Comparison of ENCODE assay signal across 1 cellular context in the genomic region with DNA sequence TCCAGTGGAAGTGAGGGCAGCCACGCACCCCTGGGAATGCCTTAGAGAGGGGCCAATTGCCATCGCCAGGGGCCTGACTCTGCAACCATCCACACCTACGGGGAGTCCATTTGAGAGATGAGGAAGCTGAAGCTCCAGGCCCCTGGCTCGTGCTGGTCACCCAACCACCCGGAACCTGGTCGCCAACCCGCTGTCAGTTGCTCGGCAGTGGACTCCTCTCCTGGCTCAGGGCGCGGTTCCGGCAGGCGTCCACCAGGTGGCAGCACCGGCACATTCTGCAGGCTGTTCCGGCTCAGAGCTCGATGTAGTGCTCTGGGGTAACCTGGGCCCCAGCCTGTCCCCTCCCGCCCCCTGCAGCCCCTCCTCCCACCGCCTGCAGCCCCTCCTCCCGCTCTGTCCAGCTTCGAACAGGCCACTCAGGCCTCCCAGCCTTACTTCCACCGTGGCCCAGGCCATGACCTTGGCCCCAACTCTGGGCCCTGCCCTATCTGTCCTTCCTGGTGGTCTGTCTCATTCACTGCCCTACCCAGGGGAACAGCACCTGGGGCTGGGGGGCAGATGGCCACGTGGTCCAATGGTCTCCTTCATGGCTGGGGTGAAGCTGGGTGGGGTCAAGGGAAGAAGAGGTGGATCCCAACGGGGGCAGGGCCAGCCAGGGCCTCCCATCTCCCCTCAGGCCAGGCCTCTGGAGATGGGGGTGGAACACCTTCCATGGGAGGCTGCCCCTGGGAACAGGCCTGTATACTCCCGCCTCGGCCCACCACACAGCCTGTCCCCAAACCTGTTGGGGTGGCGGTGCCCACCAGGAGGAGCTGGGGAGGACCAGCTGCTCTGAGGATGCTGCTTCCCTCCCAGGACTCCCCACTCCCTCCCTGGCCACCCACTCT.
TF ChIP-seq lines count a peak whose summit lies in the region.

No MANE protein-coding gene starts in this region.

TF ChIP-seq in K562, 482 proteins besides CTCF, POLR2A, EP300 and RAD21 (continued from another document and continues in another):
- TF ChIP-seq, protein P1, sequence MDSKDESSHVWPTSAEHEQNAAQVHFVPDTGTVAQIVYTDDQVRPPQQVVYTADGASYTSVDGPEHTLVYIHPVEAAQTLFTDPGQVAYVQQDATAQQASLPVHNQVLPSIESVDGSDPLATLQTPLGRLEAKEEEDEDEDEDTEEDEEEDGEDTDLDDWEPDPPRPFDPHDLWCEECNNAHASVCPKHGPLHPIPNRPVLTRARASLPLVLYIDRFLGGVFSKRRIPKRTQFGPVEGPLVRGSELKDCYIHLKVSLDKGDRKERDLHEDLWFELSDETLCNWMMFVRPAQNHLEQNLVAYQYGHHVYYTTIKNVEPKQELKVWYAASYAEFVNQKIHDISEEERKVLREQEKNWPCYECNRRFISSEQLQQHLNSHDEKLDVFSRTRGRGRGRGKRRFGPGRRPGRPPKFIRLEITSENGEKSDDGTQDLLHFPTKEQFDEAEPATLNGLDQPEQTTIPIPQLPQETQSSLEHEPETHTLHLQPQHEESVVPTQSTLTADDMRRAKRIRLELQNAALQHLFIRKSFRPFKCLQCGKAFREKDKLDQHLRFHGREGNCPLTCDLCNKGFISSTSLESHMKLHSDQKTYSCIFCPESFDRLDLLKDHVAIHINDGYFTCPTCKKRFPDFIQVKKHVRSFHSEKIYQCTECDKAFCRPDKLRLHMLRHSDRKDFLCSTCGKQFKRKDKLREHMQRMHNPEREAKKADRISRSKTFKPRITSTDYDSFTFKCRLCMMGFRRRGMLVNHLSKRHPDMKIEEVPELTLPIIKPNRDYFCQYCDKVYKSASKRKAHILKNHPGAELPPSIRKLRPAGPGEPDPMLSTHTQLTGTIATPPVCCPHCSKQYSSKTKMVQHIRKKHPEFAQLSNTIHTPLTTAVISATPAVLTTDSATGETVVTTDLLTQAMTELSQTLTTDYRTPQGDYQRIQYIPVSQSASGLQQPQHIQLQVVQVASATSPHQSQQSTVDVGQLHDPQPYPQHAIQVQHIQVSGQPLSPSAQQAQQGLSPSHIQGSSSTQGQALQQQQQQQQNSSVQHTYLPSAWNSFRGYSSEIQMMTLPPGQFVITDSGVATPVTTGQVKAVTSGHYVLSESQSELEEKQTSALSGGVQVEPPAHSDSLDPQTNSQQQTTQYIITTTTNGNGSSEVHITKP (IDR thresholded peaks at IDR 0.05; ENCODE audit: partially characterized antibody), result peak; percentile 26
- TF ChIP-seq RBFOX2 (IDR thresholded peaks at IDR 0.05; ENCODE audit: low read depth, low read length), result peak; percentile 4; the same call in 1 of the 2 replicates
- no peak for TF ChIP-seq ZNF785 (CRISPR knock-in tag; IDR thresholded peaks at IDR 0.05)
- TF ChIP-seq ZFPM2 (CRISPR knock-in tag; IDR thresholded peaks at IDR 0.05), result no peak
- TF ChIP-seq TRIM24 (IDR thresholded peaks at IDR 0.05), result no peak
- TF ChIP-seq, protein P2, sequence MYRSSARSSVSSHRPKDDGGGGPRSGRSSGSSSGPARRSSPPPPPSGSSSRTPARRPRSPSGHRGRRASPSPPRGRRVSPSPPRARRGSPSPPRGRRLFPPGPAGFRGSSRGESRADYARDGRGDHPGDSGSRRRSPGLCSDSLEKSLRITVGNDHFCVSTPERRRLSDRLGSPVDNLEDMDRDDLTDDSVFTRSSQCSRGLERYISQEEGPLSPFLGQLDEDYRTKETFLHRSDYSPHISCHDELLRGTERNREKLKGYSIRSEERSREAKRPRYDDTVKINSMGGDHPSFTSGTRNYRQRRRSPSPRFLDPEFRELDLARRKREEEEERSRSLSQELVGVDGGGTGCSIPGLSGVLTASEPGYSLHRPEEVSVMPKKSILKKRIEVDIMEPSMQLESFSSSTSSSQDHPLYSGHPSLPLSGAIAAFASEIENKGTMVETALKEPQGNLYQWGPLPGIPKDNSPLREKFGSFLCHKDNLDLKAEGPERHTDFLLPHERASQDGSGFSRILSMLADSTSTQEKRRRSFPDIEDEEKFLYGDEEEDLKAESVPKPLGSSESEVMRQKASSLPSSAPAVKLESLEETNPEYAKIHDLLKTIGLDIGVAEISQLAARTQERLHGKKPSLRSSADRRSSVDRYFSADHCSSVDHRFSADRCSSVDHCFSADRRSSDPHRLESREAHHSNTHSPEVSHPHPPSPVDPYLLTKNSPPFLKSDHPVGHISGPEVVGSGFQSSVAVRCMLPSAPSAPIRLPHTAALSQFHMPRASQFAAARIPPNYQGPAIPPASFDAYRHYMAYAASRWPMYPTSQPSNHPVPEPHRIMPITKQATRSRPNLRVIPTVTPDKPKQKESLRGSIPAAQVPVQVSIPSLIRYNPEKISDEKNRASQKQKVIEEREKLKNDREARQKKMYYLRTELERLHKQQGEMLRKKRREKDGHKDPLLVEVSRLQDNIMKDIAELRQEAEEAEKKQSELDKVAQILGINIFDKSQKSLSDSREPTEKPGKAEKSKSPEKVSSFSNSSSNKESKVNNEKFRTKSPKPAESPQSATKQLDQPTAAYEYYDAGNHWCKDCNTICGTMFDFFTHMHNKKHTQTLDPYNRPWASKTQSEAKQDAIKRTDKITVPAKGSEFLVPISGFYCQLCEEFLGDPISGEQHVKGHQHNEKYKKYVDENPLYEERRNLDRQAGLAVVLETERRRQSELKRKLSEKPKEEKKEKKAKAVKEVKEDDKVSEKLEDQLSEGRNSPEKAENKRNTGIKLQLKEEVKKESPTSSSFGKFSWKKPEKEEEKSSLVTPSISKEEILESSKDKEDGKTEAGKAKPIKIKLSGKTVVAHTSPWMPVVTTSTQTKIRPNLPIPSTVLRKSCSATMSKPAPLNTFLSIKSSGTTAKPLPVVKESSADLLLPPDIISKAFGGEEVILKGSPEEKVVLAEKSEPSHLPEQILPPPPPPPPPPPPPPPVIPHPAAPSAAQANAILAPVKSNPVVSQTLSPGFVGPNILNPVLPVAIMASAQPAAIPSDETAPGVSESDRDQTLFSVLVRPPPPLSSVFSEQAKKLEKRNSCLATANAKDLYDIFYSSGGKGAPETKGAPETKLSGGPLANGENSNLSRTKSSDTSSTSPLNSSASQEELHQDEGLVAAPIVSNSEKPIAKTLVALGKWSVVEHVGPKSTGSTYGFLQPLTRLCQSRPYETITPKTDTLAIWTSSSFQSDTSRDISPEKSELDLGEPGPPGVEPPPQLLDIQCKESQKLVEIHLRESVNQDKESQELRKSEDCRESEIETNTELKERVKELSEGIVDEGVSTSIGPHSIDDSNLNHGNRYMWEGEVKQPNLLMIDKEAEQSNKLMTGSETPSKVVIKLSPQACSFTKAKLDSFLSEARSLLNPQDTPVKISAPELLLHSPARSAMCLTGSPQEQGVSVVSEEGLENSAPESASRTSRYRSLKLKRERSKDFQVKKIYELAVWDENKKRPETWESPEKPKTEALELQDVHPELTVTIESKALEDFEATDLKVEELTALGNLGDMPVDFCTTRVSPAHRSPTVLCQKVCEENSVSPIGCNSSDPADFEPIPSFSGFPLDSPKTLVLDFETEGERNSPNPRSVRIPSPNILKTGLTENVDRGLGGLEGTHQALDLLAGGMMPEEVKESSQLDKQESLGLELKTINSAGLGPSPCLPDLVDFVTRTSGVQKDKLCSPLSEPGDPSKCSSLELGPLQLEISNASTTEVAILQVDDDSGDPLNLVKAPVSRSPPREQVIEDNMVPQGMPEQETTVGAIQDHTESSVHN (IDR thresholded peaks at IDR 0.05; ENCODE audit: borderline replicate concordance in 1 of 2, low read depth in 1 of 2), result no peak
- peak; percentile 46; the same call in 1 of the 2 replicates for TF ChIP-seq MYNN (IDR thresholded peaks at IDR 0.05)
- no peak for TF ChIP-seq MYNN (CRISPR knock-in tag; IDR thresholded peaks at IDR 0.05)
- TF ChIP-seq SUPT5H (IDR thresholded peaks at IDR 0.05), result peak; percentile 61
- TF ChIP-seq SMC3 (conservative IDR thresholded peaks at IDR 0.05; ENCODE audit: insufficient read depth, low read depth, low read length), result peak; percentile 74
- TF ChIP-seq ZZZ3 (IDR thresholded peaks at IDR 0.05), result no peak
- TF ChIP-seq RBM14 (IDR thresholded peaks at IDR 0.05; ENCODE audit: borderline replicate concordance, insufficient read depth, low read depth, low read length), result no peak
- TF ChIP-seq ZEB2 (IDR thresholded peaks at IDR 0.05), result no peak
- TF ChIP-seq ZFX (CRISPR knock-in tag; IDR thresholded peaks at IDR 0.05), result peak; percentile 31; the same call in 1 of the 2 replicates
- TF ChIP-seq NFE2L1 (tag; IDR thresholded peaks at IDR 0.05; ENCODE audit: borderline replicate concordance, low read depth), result no peak
- no peak for TF ChIP-seq CTBP1 (IDR thresholded peaks at IDR 0.05; ENCODE audit: borderline replicate concordance)
- TF ChIP-seq NRF1 (conservative IDR thresholded peaks at IDR 0.05 in 1 of 2, IDR thresholded peaks at IDR 0.05 in 1 of 2), result no peak
- TF ChIP-seq GATAD2B (IDR thresholded peaks at IDR 0.05; ENCODE audit: borderline replicate concordance), result no peak
- TF ChIP-seq BHLHE40 (IDR thresholded peaks at IDR 0.05; ENCODE audit: low read length), result peak; percentile 33; the same call in 1 of the 2 replicates
- TF ChIP-seq SMAD2 (IDR thresholded peaks at IDR 0.05; ENCODE audit: low read depth, low read length), result no peak
- TF ChIP-seq, protein P3, sequence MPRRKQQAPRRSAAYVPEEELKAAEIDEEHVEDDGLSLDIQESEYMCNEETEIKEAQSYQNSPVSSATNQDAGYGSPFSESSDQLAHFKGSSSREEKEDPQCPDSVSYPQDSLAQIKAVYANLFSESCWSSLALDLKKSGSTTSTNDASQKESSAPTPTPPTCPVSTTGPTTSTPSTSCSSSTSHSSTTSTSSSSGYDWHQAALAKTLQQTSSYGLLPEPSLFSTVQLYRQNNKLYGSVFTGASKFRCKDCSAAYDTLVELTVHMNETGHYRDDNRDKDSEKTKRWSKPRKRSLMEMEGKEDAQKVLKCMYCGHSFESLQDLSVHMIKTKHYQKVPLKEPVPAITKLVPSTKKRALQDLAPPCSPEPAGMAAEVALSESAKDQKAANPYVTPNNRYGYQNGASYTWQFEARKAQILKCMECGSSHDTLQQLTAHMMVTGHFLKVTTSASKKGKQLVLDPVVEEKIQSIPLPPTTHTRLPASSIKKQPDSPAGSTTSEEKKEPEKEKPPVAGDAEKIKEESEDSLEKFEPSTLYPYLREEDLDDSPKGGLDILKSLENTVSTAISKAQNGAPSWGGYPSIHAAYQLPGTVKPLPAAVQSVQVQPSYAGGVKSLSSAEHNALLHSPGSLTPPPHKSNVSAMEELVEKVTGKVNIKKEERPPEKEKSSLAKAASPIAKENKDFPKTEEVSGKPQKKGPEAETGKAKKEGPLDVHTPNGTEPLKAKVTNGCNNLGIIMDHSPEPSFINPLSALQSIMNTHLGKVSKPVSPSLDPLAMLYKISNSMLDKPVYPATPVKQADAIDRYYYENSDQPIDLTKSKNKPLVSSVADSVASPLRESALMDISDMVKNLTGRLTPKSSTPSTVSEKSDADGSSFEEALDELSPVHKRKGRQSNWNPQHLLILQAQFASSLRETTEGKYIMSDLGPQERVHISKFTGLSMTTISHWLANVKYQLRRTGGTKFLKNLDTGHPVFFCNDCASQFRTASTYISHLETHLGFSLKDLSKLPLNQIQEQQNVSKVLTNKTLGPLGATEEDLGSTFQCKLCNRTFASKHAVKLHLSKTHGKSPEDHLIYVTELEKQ (CRISPR knock-in tag; IDR thresholded peaks at IDR 0.05), result no peak
- TF ChIP-seq, protein P4, sequence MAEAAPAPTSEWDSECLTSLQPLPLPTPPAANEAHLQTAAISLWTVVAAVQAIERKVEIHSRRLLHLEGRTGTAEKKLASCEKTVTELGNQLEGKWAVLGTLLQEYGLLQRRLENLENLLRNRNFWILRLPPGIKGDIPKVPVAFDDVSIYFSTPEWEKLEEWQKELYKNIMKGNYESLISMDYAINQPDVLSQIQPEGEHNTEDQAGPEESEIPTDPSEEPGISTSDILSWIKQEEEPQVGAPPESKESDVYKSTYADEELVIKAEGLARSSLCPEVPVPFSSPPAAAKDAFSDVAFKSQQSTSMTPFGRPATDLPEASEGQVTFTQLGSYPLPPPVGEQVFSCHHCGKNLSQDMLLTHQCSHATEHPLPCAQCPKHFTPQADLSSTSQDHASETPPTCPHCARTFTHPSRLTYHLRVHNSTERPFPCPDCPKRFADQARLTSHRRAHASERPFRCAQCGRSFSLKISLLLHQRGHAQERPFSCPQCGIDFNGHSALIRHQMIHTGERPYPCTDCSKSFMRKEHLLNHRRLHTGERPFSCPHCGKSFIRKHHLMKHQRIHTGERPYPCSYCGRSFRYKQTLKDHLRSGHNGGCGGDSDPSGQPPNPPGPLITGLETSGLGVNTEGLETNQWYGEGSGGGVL (CRISPR knock-in tag; IDR thresholded peaks at IDR 0.05), result no peak
- TF ChIP-seq FOXK1 (CRISPR knock-in tag; IDR thresholded peaks at IDR 0.05; ENCODE audit: borderline replicate concordance), result no peak
- TF ChIP-seq ELF2 (CRISPR knock-in tag; IDR thresholded peaks at IDR 0.05), result no peak
- no peak for TF ChIP-seq ASH1L (IDR thresholded peaks at IDR 0.05; ENCODE audit: borderline replicate concordance, low read depth, partially characterized antibody)
- no peak for TF ChIP-seq CHCHD3 (CRISPR knock-in tag; IDR thresholded peaks at IDR 0.05)
- no peak for TF ChIP-seq ZNF431 (CRISPR knock-in tag; IDR thresholded peaks at IDR 0.05)
- TF ChIP-seq, protein P5, sequence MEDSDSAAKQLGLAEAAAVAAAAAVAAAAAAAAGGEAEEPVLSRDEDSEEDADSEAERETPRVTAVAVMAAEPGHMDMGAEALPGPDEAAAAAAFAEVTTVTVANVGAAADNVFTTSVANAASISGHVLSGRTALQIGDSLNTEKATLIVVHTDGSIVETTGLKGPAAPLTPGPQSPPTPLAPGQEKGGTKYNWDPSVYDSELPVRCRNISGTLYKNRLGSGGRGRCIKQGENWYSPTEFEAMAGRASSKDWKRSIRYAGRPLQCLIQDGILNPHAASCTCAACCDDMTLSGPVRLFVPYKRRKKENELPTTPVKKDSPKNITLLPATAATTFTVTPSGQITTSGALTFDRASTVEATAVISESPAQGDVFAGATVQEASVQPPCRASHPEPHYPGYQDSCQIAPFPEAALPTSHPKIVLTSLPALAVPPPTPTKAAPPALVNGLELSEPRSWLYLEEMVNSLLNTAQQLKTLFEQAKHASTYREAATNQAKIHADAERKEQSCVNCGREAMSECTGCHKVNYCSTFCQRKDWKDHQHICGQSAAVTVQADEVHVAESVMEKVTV (CRISPR knock-in tag; IDR thresholded peaks at IDR 0.05), result peak; percentile 37; the same call in 1 of the 2 replicates
- peak; percentile 8 for TF ChIP-seq NEUROD1 (IDR thresholded peaks at IDR 0.05; ENCODE audit: borderline replicate concordance, low read depth, low read length, partially characterized antibody)
- TF ChIP-seq MAZ (CRISPR knock-in tag; conservative IDR thresholded peaks at IDR 0.05 in 1 of 2, IDR thresholded peaks at IDR 0.05 in 1 of 2), result peak in 1 of 2 experiments; percentile 76; a peak in 1 of 4 replicates
- TF ChIP-seq IRF2 (CRISPR knock-in tag; IDR thresholded peaks at IDR 0.05), result no peak
- TF ChIP-seq MED1 (CRISPR knock-in tag; IDR thresholded peaks at IDR 0.05; ENCODE audit: borderline replicate concordance), result no peak
- no peak for TF ChIP-seq ZNF224 (CRISPR knock-in tag; IDR thresholded peaks at IDR 0.05)
- TF ChIP-seq, protein P6, sequence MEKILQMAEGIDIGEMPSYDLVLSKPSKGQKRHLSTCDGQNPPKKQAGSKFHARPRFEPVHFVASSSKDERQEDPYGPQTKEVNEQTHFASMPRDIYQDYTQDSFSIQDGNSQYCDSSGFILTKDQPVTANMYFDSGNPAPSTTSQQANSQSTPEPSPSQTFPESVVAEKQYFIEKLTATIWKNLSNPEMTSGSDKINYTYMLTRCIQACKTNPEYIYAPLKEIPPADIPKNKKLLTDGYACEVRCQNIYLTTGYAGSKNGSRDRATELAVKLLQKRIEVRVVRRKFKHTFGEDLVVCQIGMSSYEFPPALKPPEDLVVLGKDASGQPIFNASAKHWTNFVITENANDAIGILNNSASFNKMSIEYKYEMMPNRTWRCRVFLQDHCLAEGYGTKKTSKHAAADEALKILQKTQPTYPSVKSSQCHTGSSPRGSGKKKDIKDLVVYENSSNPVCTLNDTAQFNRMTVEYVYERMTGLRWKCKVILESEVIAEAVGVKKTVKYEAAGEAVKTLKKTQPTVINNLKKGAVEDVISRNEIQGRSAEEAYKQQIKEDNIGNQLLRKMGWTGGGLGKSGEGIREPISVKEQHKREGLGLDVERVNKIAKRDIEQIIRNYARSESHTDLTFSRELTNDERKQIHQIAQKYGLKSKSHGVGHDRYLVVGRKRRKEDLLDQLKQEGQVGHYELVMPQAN (IDR thresholded peaks at IDR 0.05; ENCODE audit: borderline replicate concordance), result no peak; the same call in 1 of the 2 replicates
